Comparison of ENCODE assay signal across 8 cellular contexts in the genomic region with DNA sequence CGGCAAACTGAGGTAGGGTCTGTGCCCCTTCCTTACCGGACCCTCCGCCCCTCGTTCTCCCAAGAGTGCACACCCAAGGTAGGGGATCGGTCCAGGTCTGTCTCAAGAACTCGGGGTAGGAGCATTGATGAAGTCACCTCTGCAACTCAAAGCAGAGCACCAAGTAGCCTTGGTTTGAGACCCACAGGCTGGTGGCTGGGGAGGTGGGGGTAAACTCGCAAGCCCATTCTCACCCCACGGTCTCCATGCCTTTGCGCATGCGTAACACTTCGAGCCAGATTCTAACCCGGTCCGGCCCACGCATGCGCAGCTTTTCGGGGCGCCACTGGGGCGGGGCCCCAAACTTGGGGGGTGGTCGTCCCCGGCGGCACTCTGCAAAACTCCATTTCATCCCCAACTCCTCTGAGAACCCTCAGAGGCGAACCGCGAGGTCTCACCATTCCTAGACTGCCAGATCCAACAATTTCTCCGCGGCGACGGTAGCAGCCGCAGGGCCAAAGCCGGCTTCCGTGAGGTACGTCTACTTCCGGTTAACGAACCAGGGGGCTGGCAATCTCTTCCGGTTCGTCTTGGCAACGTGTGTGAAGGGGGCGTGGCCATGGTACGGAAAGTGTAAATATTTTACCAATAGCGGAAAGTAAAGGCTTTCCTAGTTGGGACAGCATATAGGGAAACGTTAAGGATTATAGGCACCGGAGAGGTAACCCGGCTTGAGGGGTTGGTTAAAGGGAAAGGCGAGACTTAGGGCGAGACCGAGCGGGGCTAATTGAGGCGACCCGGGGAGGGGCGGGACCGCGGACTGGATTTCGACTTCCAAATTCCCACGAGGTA. TPM values are rescaled to one million over a fixed set of nuclear protein-coding genes. Genes with fewer than 3 reads are reported as not detected.
A peak's percentile ranks its signal among the peaks of the same experiment; 100 is the strongest.
DNase-seq lines count a peak whose midpoint lies in the region; ATAC-seq, FAIRE-seq and TF ChIP-seq lines count a peak whose summit lies in the region.

A gene with protein sequence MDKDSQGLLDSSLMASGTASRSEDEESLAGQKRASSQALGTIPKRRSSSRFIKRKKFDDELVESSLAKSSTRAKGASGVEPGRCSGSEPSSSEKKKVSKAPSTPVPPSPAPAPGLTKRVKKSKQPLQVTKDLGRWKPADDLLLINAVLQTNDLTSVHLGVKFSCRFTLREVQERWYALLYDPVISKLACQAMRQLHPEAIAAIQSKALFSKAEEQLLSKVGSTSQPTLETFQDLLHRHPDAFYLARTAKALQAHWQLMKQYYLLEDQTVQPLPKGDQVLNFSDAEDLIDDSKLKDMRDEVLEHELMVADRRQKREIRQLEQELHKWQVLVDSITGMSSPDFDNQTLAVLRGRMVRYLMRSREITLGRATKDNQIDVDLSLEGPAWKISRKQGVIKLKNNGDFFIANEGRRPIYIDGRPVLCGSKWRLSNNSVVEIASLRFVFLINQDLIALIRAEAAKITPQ (minus strand): TSS at position 532 of the 831 bp plus-strand sequence. CDS start 1,411 bp downstream, outside the sequence.

- intact Hi-C loops in mammary epithelial cell (cut with micrococcal nuclease), result loop anchor here (1.0 kb wide), 1 partner anchor 55 kb away; the partner anchor contains the start of gene PRPF40B

- H4K20me1 ChIP-seq in mammary epithelial cell (ENCODE audit: insufficient read depth, low read length), result no peaks in the 10 kb centered on the region
- H4K20me1 ChIP-seq in smooth muscle cell (ENCODE audit: low read depth), result no peaks in the 10 kb centered on the region

- H2AFZ ChIP-seq in mammary epithelial cell (ENCODE audit: low read depth, low read length) (peak within 1 kb of the TSS; percentile 97), smooth muscle cell (ENCODE audit: low read depth) (peak within 1 kb of the TSS; percentile 97)

- H3K4me1 ChIP-seq in A549, result peaks cover 13% of the 10 kb centered on the region
- peaks cover 10% of the 10 kb centered on the region for H3K4me1 ChIP-seq in mammary epithelial cell (ENCODE audit: insufficient read depth, low read length)
- H3K4me1 ChIP-seq in smooth muscle cell (ENCODE audit: low read depth), result peaks cover 11% of the 10 kb centered on the region

- H3K79me2 ChIP-seq in mammary epithelial cell (ENCODE audit: insufficient read depth, low read length), result peaks cover 49% of the 10 kb centered on the region
- H3K79me2 ChIP-seq in smooth muscle cell (ENCODE audit: low read depth), result peaks cover 36% of the 10 kb centered on the region

- no peak for TF ChIP-seq EP300 in A549 (IDR thresholded peaks at IDR 0.05)

- in situ Hi-C loops in mammary epithelial cell (cut with MboI; ENCODE audit: low sequenced_read_pairs in 2 of 2), result no loop called here

- H3F3A ChIP-seq in smooth muscle cell (ENCODE audit: low read depth), result no peaks in the 10 kb centered on the region

- no peak for FAIRE-seq in A549 (lab: Jason Lieb, UNC)

- H3K36me3 ChIP-seq in WERI-Rb-1, result peaks cover 42% of the 10 kb centered on the region
- peaks cover 4% of the 10 kb centered on the region for H3K36me3 ChIP-seq in mammary epithelial cell (ENCODE audit: insufficient read depth, low read length)
- H3K36me3 ChIP-seq in smooth muscle cell (ENCODE audit: low read depth), result no peaks in the 10 kb centered on the region

- TF ChIP-seq POLR2A in A549 (IDR thresholded peaks at IDR 0.05; ENCODE audit: low read length), result peak; percentile 63

- TSS peak; percentile 81 for BruUV-seq in mammary epithelial cell (replicated peaks; lab: Mats Ljungman, UMichigan)

- CTCF ChIA-PET in A549 (lab: Yijun Ruan, JAX) (interaction anchor here (1.0 to 7.0 kb wide), 10 partner anchors 10 to 236 kb away, joined by 3 to 58 read pairs (median 6); partner anchors contain the start of gene DNAJC22), mammary epithelial cell (lab: Charles Lee; ENCODE audit: low non-redundant PET) (no interaction called here)

- dilution Hi-C loops in mammary epithelial cell (cut with HindIII; ENCODE audit: low sequenced_read_pairs), result no loop called here

- TF ChIP-seq RAD21 in A549 (conservative IDR thresholded peaks at IDR 0.05 in 1 of 2, IDR thresholded peaks at IDR 0.05 in 1 of 2), result no peak

- 2% methylated on average over 54 of the region's 54 CpGs for WGBS in A549 (ENCODE audit: missing lambda C conversion rate)
- 2% methylated on average over 45 of the region's 54 CpGs for WGBS in mammary epithelial cell (ENCODE audit: low coverage, missing lambda C conversion rate)
- WGBS in smooth muscle cell (ENCODE audit: low lambda C conversion rate), result 1% methylated on average over 54 of the region's 54 CpGs

- H3K4me2 ChIP-seq in A549 (peak within 1 kb of the TSS; percentile 98), mammary epithelial cell (ENCODE audit: insufficient read depth, low read depth, low read length) (peak within 1 kb of the TSS; percentile 77), smooth muscle cell (peak within 1 kb of the TSS; percentile 98)

- no peaks in the 10 kb centered on the region for H3K9me3 ChIP-seq in A549
- H3K9me3 ChIP-seq in WERI-Rb-1 (ENCODE audit: severe bottlenecking), result no peaks in the 10 kb centered on the region
- H3K9me3 ChIP-seq in mammary epithelial cell (replicated peaks; ENCODE audit: insufficient read depth, low read length), result no peaks in the 10 kb centered on the region
- no peaks in the 10 kb centered on the region for H3K9me3 ChIP-seq in smooth muscle cell (replicated peaks; ENCODE audit: low read depth)

- H3K27me3 ChIP-seq in WERI-Rb-1 (ENCODE audit: insufficient read depth, low read depth, severe bottlenecking) (no peaks in the 10 kb centered on the region), mammary epithelial cell (ENCODE audit: insufficient read depth, low read length) (no peaks in the 10 kb centered on the region), smooth muscle cell (ENCODE audit: low read depth) (no peaks in the 10 kb centered on the region)

- POLR2A ChIA-PET in A549 (lab: Yijun Ruan, JAX), result interaction anchor here (0.6 to 1.1 kb wide), 17 partner anchors 12 to 245 kb away, joined by 3 to 9 read pairs (median 5); partner anchors contain the start of genes SPATS2, TMBIM6 and TROAP

- peak within 1 kb of the TSS; percentile 95 to 99 for H3K27ac ChIP-seq in A549
- peak within 1 kb of the TSS; percentile 99 for H3K27ac ChIP-seq in WERI-Rb-1
- H3K27ac ChIP-seq in mammary epithelial cell (ENCODE audit: insufficient read depth, low read depth, low read length), result peak within 1 kb of the TSS; percentile 80
- H3K27ac ChIP-seq in smooth muscle cell (ENCODE audit: low read depth), result peak within 1 kb of the TSS; percentile 86

- H3K9ac ChIP-seq in mammary epithelial cell (ENCODE audit: insufficient read depth, low read length), result peak within 1 kb of the TSS; percentile 84
- peak within 1 kb of the TSS; percentile 91 for H3K9ac ChIP-seq in smooth muscle cell (ENCODE audit: low read depth)

- DNase-seq in A549 (ENCODE audit: low read depth in 1 of 2, low spot score in 1 of 2) (peak; percentile 94 to 99), NCI-H2196 treated with DMSO at 0.1 percent for 48 hours (lab: John Stamatoyannopoulos, UW; ENCODE audit: unreplicated experiment) (peak; percentile 75), WERI-Rb-1 (peak; percentile 89), mammary epithelial cell (peak; percentile 83), iPS-NIHi7 (ENCODE audit: extremely low spot score) (peak; percentile 96), smooth muscle cell (lab: John Stamatoyannopoulos, UW; ENCODE audit: unreplicated experiment) (peak; percentile 85)

- H3K4me3 ChIP-seq in A549 (peak within 1 kb of the TSS; percentile 65), WERI-Rb-1 (ENCODE audit: low read depth, low read length) (peak within 1 kb of the TSS; percentile 78), mammary epithelial cell (replicated peaks in 1 of 3; ENCODE audit: insufficient read depth in 1 of 3, low read depth in 2 of 3, low read length in 3 of 3) (peak within 1 kb of the TSS; percentile 78 to 90 (median 83)), smooth muscle cell (peak within 1 kb of the TSS; percentile 84)

- no peak for TF ChIP-seq CTCF in A549 (IDR thresholded peaks at IDR 0.05)
- no peak for TF ChIP-seq CTCF in WERI-Rb-1 (IDR thresholded peaks at IDR 0.05; ENCODE audit: low read depth, low read length)
- TF ChIP-seq CTCF in mammary epithelial cell (conservative IDR thresholded peaks at IDR 0.05 in 1 of 2, IDR thresholded peaks at IDR 0.05 in 1 of 2; ENCODE audit: extremely low read depth in 1 of 2, insufficient read depth in 1 of 2, low read depth in 1 of 2, low read length in 2 of 2), result no peak
- no peak for TF ChIP-seq CTCF in smooth muscle cell (IDR thresholded peaks at IDR 0.05; ENCODE audit: borderline replicate concordance, insufficient read depth, poor library complexity, severe bottlenecking)

- ATAC-seq in A549 (peak; percentile 89 to 90), GM18867 (IDR thresholded peaks at IDR 0.05; ENCODE audit: unreplicated experiment) (peak; percentile 84), HG03103 (IDR thresholded peaks at IDR 0.05; ENCODE audit: low read depth, unreplicated experiment) (peak; percentile 68)

TF ChIP-seq in A549, 52 proteins besides CTCF, POLR2A, EP300 and RAD21 (continues in another document):
- TF ChIP-seq TP53 (CRISPR knock-in tag; IDR thresholded peaks at IDR 0.05) (no peak), USF2 (IDR thresholded peaks at IDR 0.05) (no peak; the same call in 1 of the 2 replicates), MYC (IDR thresholded peaks at IDR 0.05; ENCODE audit: borderline replicate concordance, low read length) (peak; percentile 58; the same call in 1 of the 2 replicates)
- TF ChIP-seq, protein P1, sequence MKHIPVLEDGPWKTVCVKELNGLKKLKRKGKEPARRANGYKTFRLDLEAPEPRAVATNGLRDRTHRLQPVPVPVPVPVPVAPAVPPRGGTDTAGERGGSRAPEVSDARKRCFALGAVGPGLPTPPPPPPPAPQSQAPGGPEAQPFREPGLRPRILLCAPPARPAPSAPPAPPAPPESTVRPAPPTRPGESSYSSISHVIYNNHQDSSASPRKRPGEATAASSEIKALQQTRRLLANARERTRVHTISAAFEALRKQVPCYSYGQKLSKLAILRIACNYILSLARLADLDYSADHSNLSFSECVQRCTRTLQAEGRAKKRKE (CRISPR knock-in tag; IDR thresholded peaks at IDR 0.05; ENCODE audit: low read depth), result no peak

RNA-seq across cellular contexts. Expression of the gene that starts here (rescaled TPM):
- polyA plus RNA-seq in A549 (2011; rRNA removed) (68.5 and 69.4 TPM in 2 replicates), A549 (2017; fragmentation: RNase III; extraction: RNeasy Plus Mini Kit Qiagen cat#74134 plus additional on column Dnase treatment) (61.5 to 64.1 TPM (median 62.4 TPM) in 3 replicates), mammary epithelial cell (68.9 TPM), smooth muscle cell (54.4 and 55.2 TPM in 2 replicates)
- 117 and 133 TPM in 2 replicates for polyA plus RNA-seq in A549 (2012; cell fraction: cytosol; rRNA removed)
- 243 and 281 TPM in 2 replicates for polyA plus RNA-seq in A549 (2012; cell fraction: nucleus; rRNA removed)
- polyA minus RNA-seq in A549 (2011; rRNA and poly(A)+ RNA removed), result 98.8 and 118 TPM in 2 replicates
- total RNA-seq in mammary epithelial cell (10 to 100 TPM; 43.8 to 59.5 TPM), smooth muscle cell (41.4 and 46.4 TPM in 2 replicates)
- 38.1 TPM for polyA minus RNA-seq in mammary epithelial cell

Comparison
In these comparisons a context has a peak if more than half of its experiments do, and no peak if none do; other contexts are left out.
1. Peak in every context shown above with its lines: DNase-seq, ATAC-seq, H3K4me3 ChIP-seq and H3K27ac ChIP-seq.